In genomic region chr1:153633747-153634665, GRCh38 we compare ENCODE assay signal across 1 cellular context.
TF ChIP-seq lines count a peak whose summit lies in the region.

TSS of gene CHTOP (plus strand) at chr1:153634066. CDS start at chr1:153636589, 2,523 bp downstream.

TF ChIP-seq in K562, 482 proteins besides CTCF, POLR2A, EP300 and RAD21 (continued from another document and continues in another):
- TF ChIP-seq ZBTB40 (IDR thresholded peaks at IDR 0.05) (peak; percentile 54), ZBTB40 (CRISPR knock-in tag; IDR thresholded peaks at IDR 0.05) (no peak), MAZ (CRISPR knock-in tag; conservative IDR thresholded peaks at IDR 0.05 in 1 of 2, IDR thresholded peaks at IDR 0.05 in 1 of 2) (peak; percentile 55 to 65), ELK3 (CRISPR knock-in tag; IDR thresholded peaks at IDR 0.05) (0 out of 2 replicates have a peak, but pooled peaks have one; percentile 5), GTF3C2 (IDR thresholded peaks at IDR 0.05; ENCODE audit: borderline replicate concordance, extremely low read depth, insufficient read length) (no peak), THAP7 (CRISPR knock-in tag; IDR thresholded peaks at IDR 0.05) (0 out of 2 replicates have a peak, but pooled peaks have one; percentile 64), MLX (CRISPR knock-in tag; conservative IDR thresholded peaks at IDR 0.05) (0 out of 4 replicates have a peak, but pooled peaks of 1 of the 2 experiments have one; percentile 30), TCF3 (CRISPR knock-in tag; IDR thresholded peaks at IDR 0.05) (no peak), KAT7 (CRISPR knock-in tag; IDR thresholded peaks at IDR 0.05; ENCODE audit: borderline replicate concordance) (peak; percentile 88; the same call in 1 of the 2 replicates), ZC3H8 (IDR thresholded peaks at IDR 0.05) (peak; percentile 38; the same call in 1 of the 2 replicates), MAX (CRISPR knock-in tag; IDR thresholded peaks at IDR 0.05) (peak; percentile 86), DACH1 (IDR thresholded peaks at IDR 0.05; ENCODE audit: partially characterized antibody) (no peak), NCOR1 (IDR thresholded peaks at IDR 0.05) (peak; percentile 53), ZFP36 (IDR thresholded peaks at IDR 0.05; ENCODE audit: low read depth, low read length, partially characterized antibody) (peak; percentile 17), SMARCA5 (IDR thresholded peaks at IDR 0.05) (0 out of 2 replicates have a peak, but pooled peaks have one; percentile 57), SMARCA4 (IDR thresholded peaks at IDR 0.05) (0 out of 2 replicates have a peak, but pooled peaks have one; percentile 14), HDAC1 (IDR thresholded peaks at IDR 0.05) (peak in 1 of 2 experiments; percentile 91; a peak in 2 of 4 replicates), SETDB1 (IDR thresholded peaks at IDR 0.05; ENCODE audit: low read length) (no peak), RBFOX2 (IDR thresholded peaks at IDR 0.05; ENCODE audit: low read depth, low read length) (peak; percentile 99), MYC (IDR thresholded peaks at IDR 0.05; ENCODE audit: low read depth, low read length) (peak; percentile 91), MYC (CRISPR knock-in tag; IDR thresholded peaks at IDR 0.05; ENCODE audit: borderline replicate concordance, low read depth) (peak; percentile 53; the same call in 1 of the 2 replicates), NR2C2 (CRISPR knock-in tag; IDR thresholded peaks at IDR 0.05) (no peak), NR2C2 (tag; IDR thresholded peaks at IDR 0.05) (peak; percentile 71; the same call in 1 of the 2 replicates), HDAC2 (IDR thresholded peaks at IDR 0.05) (peak; percentile 60; the same call in 1 of the 2 replicates), SRSF7 (optimal IDR thresholded peaks at IDR 0.05; ENCODE audit: low read depth, low read length) (no peak), KDM5B (IDR thresholded peaks at IDR 0.05; ENCODE audit: insufficient replicate concordance, low read depth, low read length) (peak; percentile 86), TBP (optimal IDR thresholded peaks at IDR 0.05; ENCODE audit: low read depth, low read length) (peak; percentile 70), THRA (IDR thresholded peaks at IDR 0.05) (no peak), RAD51 (IDR thresholded peaks at IDR 0.05; ENCODE audit: borderline replicate concordance, low read depth) (no peak), CHD4 (IDR thresholded peaks at IDR 0.05; ENCODE audit: insufficient read depth, insufficient replicate concordance, low read depth, low read length, poor library complexity, severe bottlenecking) (no peak), E2F6 (IDR thresholded peaks at IDR 0.05; ENCODE audit: borderline replicate concordance in 1 of 2, extremely low read depth in 1 of 2, insufficient read depth in 1 of 2, insufficient read length in 1 of 2, low read depth in 1 of 2, low read length in 1 of 2, poor library complexity in 1 of 2, severe bottlenecking in 1 of 2) (peak in 1 of 2 experiments; percentile 71), HES1 (IDR thresholded peaks at IDR 0.05; ENCODE audit: low read depth) (peak; percentile 33; the same call in 1 of the 2 replicates), SMAD3 (CRISPR knock-in tag; conservative IDR thresholded peaks at IDR 0.05) (no peak), EGR1 (conservative IDR thresholded peaks at IDR 0.05) (peak; percentile 72), POLR2G (IDR thresholded peaks at IDR 0.05; ENCODE audit: low read depth, low read length) (peak; percentile 98), ERF (CRISPR knock-in tag; IDR thresholded peaks at IDR 0.05) (0 out of 2 replicates have a peak, but pooled peaks have one; percentile 47)
